Comparison of ENCODE assay signal across 10 cellular contexts in the genomic region with DNA sequence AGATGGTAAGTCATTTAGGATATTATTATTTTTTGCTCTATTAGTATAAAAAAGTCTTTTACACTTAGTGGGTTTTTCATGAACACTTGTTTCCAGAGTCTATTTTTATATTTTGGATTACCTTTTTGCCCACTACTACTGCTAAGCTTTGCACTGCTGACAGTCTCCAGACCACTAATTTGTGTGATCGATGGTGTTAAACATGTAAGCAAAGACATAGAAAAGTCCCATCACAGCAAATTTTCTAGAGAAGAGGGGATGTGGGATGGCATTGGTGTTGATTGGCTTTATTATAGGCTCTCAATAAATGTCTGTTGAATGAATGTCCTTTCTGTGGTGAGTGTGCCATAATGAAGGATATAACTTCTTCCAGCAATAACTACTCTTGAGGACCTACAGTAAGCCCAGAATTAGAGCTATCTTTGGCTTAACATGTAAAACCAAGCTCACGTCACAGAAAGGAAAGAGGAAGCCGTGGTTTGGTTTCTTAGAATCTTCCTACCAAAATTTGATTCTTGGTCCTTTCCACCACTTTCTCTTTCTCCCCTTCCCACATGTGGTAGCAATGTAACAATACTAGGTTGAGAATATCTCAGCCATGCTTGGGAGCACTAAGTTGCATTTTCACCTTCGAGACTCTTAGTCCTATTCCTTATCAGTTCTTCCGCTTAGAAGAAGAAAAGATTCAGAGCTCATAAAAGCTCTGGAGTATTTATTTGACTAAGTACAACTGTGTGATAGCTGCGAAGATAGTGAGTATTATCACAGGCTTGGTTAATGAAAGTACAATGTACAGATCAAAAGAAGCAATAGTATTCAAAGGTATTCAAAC.
DNase-seq lines count a peak whose midpoint lies in the region; ATAC-seq and TF ChIP-seq lines count a peak whose summit lies in the region.
"Had no signal": no experiment of that assay in that cellular context is flagged by ENCODE, and none has a peak within 500 bp of the region (broad histone marks: within the 10 kb centered on the region; RNA-seq: fewer than 3 reads in every experiment).

No MANE protein-coding gene starts in this region.

- no peaks in the 10 kb centered on the region for H3K27me3 ChIP-seq in CD4-positive, CD25-positive, alpha-beta regulatory T cell (ENCODE audit: control insufficient read depth, insufficient read depth, low read length)
- H3K27me3 ChIP-seq in breast epithelium (no peaks in the 10 kb centered on the region), vagina (no peaks in the 10 kb centered on the region)
- H3K27me3 ChIP-seq: esophagus squamous epithelium had no signal

- peaks cover 0 to 1% (median 0%) of the 10 kb centered on the region in 7 donors for H3K9me3 Mint-ChIP-seq in CD4-positive, CD25-positive, alpha-beta regulatory T cell
- no peaks in the 10 kb centered on the region for H3K9me3 Mint-ChIP-seq in activated T-helper 2 cell treated with anti-CD3 and anti-CD28 coated beads, Interferon-gamma antibody, Interleukin-2, Interleukin-4, amounts not matched to agents 10 μg/mL and 5 μg/mL and 100 μg/mL, durations not matched to agents 14 hours and 24 hours and 36 hours

- H3K4me3 ChIP-seq in CD4-positive, CD25-positive, alpha-beta regulatory T cell (ENCODE audit: low read depth, low read length), result peak overlapping the region; percentile 79
- no peak overlapping the region for H3K4me3 ChIP-seq in breast epithelium
- no peak overlapping the region for H3K4me3 ChIP-seq in vagina
- H3K4me3 ChIP-seq: esophagus squamous epithelium had no signal

- peak overlapping the region; percentile 35 for H3K27ac ChIP-seq in CD4-positive, CD25-positive, alpha-beta regulatory T cell (ENCODE audit: insufficient read depth, low read length, poor library complexity, severe bottlenecking)
- H3K27ac ChIP-seq in breast epithelium (no peak overlapping the region), vagina (no peak overlapping the region)
- H3K27ac ChIP-seq: esophagus squamous epithelium had no signal

- no peaks in the 10 kb centered on the region for H3K9me3 ChIP-seq in CD4-positive, CD25-positive, alpha-beta regulatory T cell (ENCODE audit: control insufficient read depth in 2 of 2, low read length in 2 of 2)
- H3K9me3 ChIP-seq in breast epithelium (no peaks in the 10 kb centered on the region), vagina (no peaks in the 10 kb centered on the region)
- H3K9me3 ChIP-seq: esophagus squamous epithelium had no signal

- intact Hi-C loops in activated T-helper 2 cell treated with anti-CD3 and anti-CD28 coated beads, Interferon-gamma antibody, Interleukin-2, Interleukin-4, amounts not matched to agents 10 μg/mL and 5 μg/mL and 100 μg/mL, durations not matched to agents 14 hours and 24 hours and 36 hours (cut with micrococcal nuclease), result loop anchor here (1.0 to 5.0 kb wide), 3 partner anchors 12 to 47 kb away; no protein-coding TSS in a partner anchor
- intact Hi-C loops in breast epithelium (cut with DNase I; ENCODE audit: low total_unique reads), result no loop called here
- intact Hi-C loops in vagina (cut with DNase I), result no loop called here

- peak in 2 of 3 donors; percentile 12 to 60 for DNase-seq in CD4-positive, CD25-positive, alpha-beta regulatory T cell
- DNase-seq in activated T-helper 2 cell treated with anti-CD3 and anti-CD28 coated beads, Interferon-gamma antibody, Interleukin-2, Interleukin-4, amounts not matched to agents 10 μg/mL and 5 μg/mL and 100 μg/mL, durations not matched to agents 14 hours and 24 hours and 36 hours (ENCODE audit: low spot score), result no peak
- no peak for DNase-seq in breast epithelium (ENCODE audit: low spot score in 2 of 2)
- no peak for DNase-seq in OCI-M2 (lab: John Stamatoyannopoulos, UW; ENCODE audit: unreplicated experiment)
- no peak for DNase-seq in vagina (ENCODE audit: extremely low spot score in 2 of 2)
- DNase-seq in NCI-H2196 treated with DMSO at 0.1 percent for 48 hours (lab: John Stamatoyannopoulos, UW; ENCODE audit: unreplicated experiment), result no peak
- DNase-seq: activated CD8-positive, alpha-beta memory T cell treated with anti-CD3 and anti-CD28 coated beads, Interleukin-2, amount 50 U/mL, for 48 hours; esophagus squamous epithelium had no signal

- TF ChIP-seq POLR2A in breast epithelium (IDR thresholded peaks at IDR 0.05) (no peak), vagina (IDR thresholded peaks at IDR 0.05) (no peak)

- peaks cover under 1% of the 10 kb centered on the region for H3K36me3 ChIP-seq in CD4-positive, CD25-positive, alpha-beta regulatory T cell (ENCODE audit: control insufficient read depth, insufficient read depth, low read length)
- H3K36me3 ChIP-seq in breast epithelium, result no peaks in the 10 kb centered on the region
- H3K36me3 ChIP-seq in vagina, result no peaks in the 10 kb centered on the region

- peak overlapping the region; percentile 72 to 86 (median 74) for H3K4me3 Mint-ChIP-seq in CD4-positive, CD25-positive, alpha-beta regulatory T cell
- H3K4me3 Mint-ChIP-seq in activated T-helper 2 cell treated with anti-CD3 and anti-CD28 coated beads, Interferon-gamma antibody, Interleukin-2, Interleukin-4, amounts not matched to agents 10 μg/mL and 5 μg/mL and 100 μg/mL, durations not matched to agents 14 hours and 24 hours and 36 hours (ENCODE audit: low read depth), result peak overlapping the region; percentile 16

- peaks cover 8% of the 10 kb centered on the region for H3K4me1 ChIP-seq in CD4-positive, CD25-positive, alpha-beta regulatory T cell (ENCODE audit: control insufficient read depth, insufficient read depth, low read length, poor library complexity, severe bottlenecking)
- H3K4me1 ChIP-seq in breast epithelium (no peaks in the 10 kb centered on the region), vagina (no peaks in the 10 kb centered on the region)
- H3K4me1 ChIP-seq: esophagus squamous epithelium had no signal

- TF ChIP-seq CTCF in breast epithelium (IDR thresholded peaks at IDR 0.05) (no peak), vagina (IDR thresholded peaks at IDR 0.05) (no peak)

- peaks cover 11 to 30% (median 21%) of the 10 kb centered on the region in 4 donors for H3K4me1 Mint-ChIP-seq in CD4-positive, CD25-positive, alpha-beta regulatory T cell
- H3K4me1 Mint-ChIP-seq in activated T-helper 2 cell treated with anti-CD3 and anti-CD28 coated beads, Interferon-gamma antibody, Interleukin-2, Interleukin-4, amounts not matched to agents 10 μg/mL and 5 μg/mL and 100 μg/mL, durations not matched to agents 14 hours and 24 hours and 36 hours (ENCODE audit: low read depth), result peaks cover 38% of the 10 kb centered on the region

- peaks cover 12% of the 10 kb centered on the region for H3K36me3 Mint-ChIP-seq in CD4-positive, CD25-positive, alpha-beta regulatory T cell
- H3K36me3 Mint-ChIP-seq in activated T-helper 2 cell treated with anti-CD3 and anti-CD28 coated beads, Interferon-gamma antibody, Interleukin-2, Interleukin-4, amounts not matched to agents 10 μg/mL and 5 μg/mL and 100 μg/mL, durations not matched to agents 14 hours and 24 hours and 36 hours (ENCODE audit: low read depth), result no peaks in the 10 kb centered on the region

- H3K27me3 Mint-ChIP-seq in CD4-positive, CD25-positive, alpha-beta regulatory T cell, result peaks cover 12% of the 10 kb centered on the region
- peaks cover 48% of the 10 kb centered on the region for H3K27me3 Mint-ChIP-seq in activated T-helper 2 cell treated with anti-CD3 and anti-CD28 coated beads, Interferon-gamma antibody, Interleukin-2, Interleukin-4, amounts not matched to agents 10 μg/mL and 5 μg/mL and 100 μg/mL, durations not matched to agents 14 hours and 24 hours and 36 hours (ENCODE audit: low read depth)

- peak overlapping the region; percentile 67 to 78 (median 76) for H3K27ac Mint-ChIP-seq in CD4-positive, CD25-positive, alpha-beta regulatory T cell
- peak overlapping the region; percentile 68 for H3K27ac Mint-ChIP-seq in activated T-helper 2 cell treated with anti-CD3 and anti-CD28 coated beads, Interferon-gamma antibody, Interleukin-2, Interleukin-4, amounts not matched to agents 10 μg/mL and 5 μg/mL and 100 μg/mL, durations not matched to agents 14 hours and 24 hours and 36 hours

- peak; percentile 93 to 94 for ATAC-seq in CD4-positive, CD25-positive, alpha-beta regulatory T cell (ENCODE audit: low read depth in 2 of 2)
- ATAC-seq in GM19467 (IDR thresholded peaks at IDR 0.05; ENCODE audit: unreplicated experiment) (peak; percentile 52), HG03460 (IDR thresholded peaks at IDR 0.05; ENCODE audit: unreplicated experiment) (peak; percentile 55)

Comparison
In these comparisons a context has a peak if more than half of its experiments do, and no peak if none do; other contexts are left out.
1. DNase-seq: peak in CD4-positive, CD25-positive, alpha-beta regulatory T cell (2 of 3); none in activated T-helper 2 cell treated with anti-CD3 and anti-CD28 coated beads, Interferon-gamma antibody, Interleukin-2, Interleukin-4, amounts not matched to agents 10 μg/mL and 5 μg/mL and 100 μg/mL, durations not matched to agents 14 hours and 24 hours and 36 hours (single experiment), breast epithelium (0 of 2), OCI-M2 (single experiment), vagina (0 of 2) and NCI-H2196 treated with DMSO at 0.1 percent for 48 hours (single experiment).
2. Peak in every context shown above with its lines, with median percentiles within 50 percentile points of each other: ATAC-seq.